5 cellular contexts compared by ENCODE assay signal in the genomic region with DNA sequence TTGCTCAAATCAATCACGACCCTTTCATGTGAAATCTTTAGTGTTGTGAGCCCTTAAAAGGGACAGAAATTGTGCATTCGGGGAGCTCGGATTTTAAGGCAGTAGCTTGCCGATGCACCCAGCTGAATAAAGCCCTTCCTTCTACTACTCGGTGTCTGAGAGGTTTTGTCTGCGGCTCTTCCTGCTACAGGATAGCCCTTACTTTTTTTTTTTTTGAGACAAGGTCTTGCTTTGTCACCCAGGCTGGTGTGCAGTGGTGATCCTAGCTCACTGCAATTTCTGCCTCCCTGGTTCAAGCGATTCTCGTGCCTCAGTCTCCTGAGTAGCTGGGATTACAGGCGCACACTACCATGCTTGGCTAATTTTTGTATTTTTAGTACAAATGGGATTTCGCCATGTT. TPM values are rescaled to one million over a fixed set of nuclear protein-coding genes. Genes with fewer than 3 reads are reported as not detected.
"Had no signal": no experiment of that assay in that cellular context is flagged by ENCODE, and none has a peak within 500 bp of the region (broad histone marks: within the 10 kb centered on the region; RNA-seq: fewer than 3 reads in every experiment).

No MANE protein-coding gene starts in this region.

RNA-seq across cellular contexts. Expression of gene DPPA4, which starts 56.4 kb away (rescaled TPM):
- total RNA-seq: M059J, PC-9, Peyer's patch, Right ventricle myocardium inferior, SJCRH30 had no signal
